In genomic region chr17:50461550-50462132, GRCh38 we compare ENCODE assay signal across 23 cellular contexts. TPM values are rescaled to one million over a fixed set of nuclear protein-coding genes. Genes with fewer than 3 reads are reported as not detected.
"Had no signal": no experiment of that assay in that cellular context is flagged by ENCODE, and none has a peak within 500 bp of the region (broad histone marks: within the 10 kb centered on the region; RNA-seq: fewer than 3 reads in every experiment).

No MANE protein-coding gene starts in this region.

- H3K4me1 Mint-ChIP-seq: nephron had no signal

- H3K4me3 Mint-ChIP-seq: dendritic cell treated with granulocyte-macrophage colony-stimulating factor and Interleukin-4, amounts not matched to agents 40 ng/mL and 50 ng/mL, for 4 days; naive B cell; nephron had no signal

- H3K4me3 ChIP-seq: esophagus squamous epithelium, gastroesophageal sphincter, left lung, lower lobe of right lung, right atrium auricular region, sigmoid colon, skin epidermis, tibial nerve had no signal

- FAIRE-seq: colon had no signal

- H3K27ac Mint-ChIP-seq: dendritic cell treated with granulocyte-macrophage colony-stimulating factor and Interleukin-4, amounts not matched to agents 40 ng/mL and 50 ng/mL, for 4 days; nephron had no signal

- H3K27me3 ChIP-seq: esophagus squamous epithelium, left lung, right atrium auricular region, sigmoid colon, tibial nerve had no signal

- H3K36me3 ChIP-seq: neutrophil, sigmoid colon had no signal

- DNase-seq: esophagus squamous epithelium; foreskin fibroblast; glutamatergic neuron; islet precursor cell; left lung; lower lobe of right lung; mesenchymal stem cell; midbrain; naive B cell; stimulated activated CD4-positive, alpha-beta T cell treated with anti-CD3 and anti-CD28 coated beads, Interleukin-12 subunit alpha, Interleukin-12 subunit beta, amount 100 ng/mL, for 4 hours; stimulated activated naive CD4-positive, alpha-beta T cell treated with Interleukin-2 at 50 U/mL for 16 hours had no signal

- H3K9me3 Mint-ChIP-seq: dendritic cell treated with granulocyte-macrophage colony-stimulating factor and Interleukin-4, amounts not matched to agents 40 ng/mL and 50 ng/mL, for 4 days; naive B cell; nephron had no signal

- ATAC-seq: gastroesophageal sphincter, left lung, lower lobe of right lung had no signal

- H3K4me1 ChIP-seq: gastroesophageal sphincter, left lung, lower lobe of right lung, right atrium auricular region, sigmoid colon, tibial nerve had no signal

- H3K9me3 ChIP-seq: esophagus squamous epithelium, gastroesophageal sphincter, left lung, lower lobe of right lung, neutrophil, right atrium auricular region, sigmoid colon, tibial nerve had no signal

- H3K27ac ChIP-seq: esophagus squamous epithelium, gastroesophageal sphincter, left lung, lower lobe of right lung, neutrophil, right atrium auricular region, sigmoid colon, skin epidermis, tibial nerve had no signal

RNA-seq across cellular contexts. Expression of gene CHAD, which starts 7.0 kb away (rescaled TPM):
- total RNA-seq: epithelial cell of proximal tubule, gastroesophageal sphincter, lower lobe of right lung, osteocyte, sigmoid colon, tibial nerve, ureter had no signal
